2 cellular contexts compared by ENCODE assay signal in the genomic region with DNA sequence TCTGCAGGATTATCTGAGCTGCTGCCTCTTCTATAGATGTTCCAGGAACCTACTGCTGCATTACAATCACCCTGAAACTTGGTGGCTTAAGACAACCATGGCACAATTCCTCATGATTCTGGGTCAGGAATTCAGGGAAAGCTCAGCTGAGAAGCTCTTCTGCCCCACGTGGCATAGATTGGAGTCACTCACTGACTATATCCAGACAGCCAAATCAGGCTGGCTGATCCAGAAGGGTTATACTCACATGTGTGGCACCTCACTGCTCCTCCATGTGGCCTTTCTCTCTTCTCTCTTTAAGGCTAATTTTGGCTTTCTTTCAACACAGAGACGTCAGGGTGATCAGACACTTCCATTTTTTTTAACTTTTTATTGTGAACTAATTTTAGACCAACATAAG.
TF ChIP-seq lines count a peak whose summit lies in the region.

No MANE protein-coding gene starts in this region.

TF ChIP-seq in SK-N-SH treated with all-trans-retinoic acid at 6 μM for 48 hours, 23 proteins besides CTCF, POLR2A, EP300 and RAD21 (continued from another document):
- no peak for TF ChIP-seq CREB5 (CRISPR knock-in tag; IDR thresholded peaks at IDR 0.05; ENCODE audit: low read depth)
- TF ChIP-seq ISL1 (CRISPR knock-in tag; IDR thresholded peaks at IDR 0.05), result no peak
- TF ChIP-seq OSR1 (CRISPR knock-in tag; IDR thresholded peaks at IDR 0.05), result no peak
- TF ChIP-seq PATZ1 (CRISPR knock-in tag; IDR thresholded peaks at IDR 0.05; ENCODE audit: borderline replicate concordance), result no peak

TF ChIP-seq in SK-N-SH, 30 proteins besides CTCF, POLR2A, EP300 and RAD21 (continued from another document):
- no peak for TF ChIP-seq ZBTB33 (IDR thresholded peaks at IDR 0.05; ENCODE audit: borderline replicate concordance, low read depth)
- TF ChIP-seq, protein P1, sequence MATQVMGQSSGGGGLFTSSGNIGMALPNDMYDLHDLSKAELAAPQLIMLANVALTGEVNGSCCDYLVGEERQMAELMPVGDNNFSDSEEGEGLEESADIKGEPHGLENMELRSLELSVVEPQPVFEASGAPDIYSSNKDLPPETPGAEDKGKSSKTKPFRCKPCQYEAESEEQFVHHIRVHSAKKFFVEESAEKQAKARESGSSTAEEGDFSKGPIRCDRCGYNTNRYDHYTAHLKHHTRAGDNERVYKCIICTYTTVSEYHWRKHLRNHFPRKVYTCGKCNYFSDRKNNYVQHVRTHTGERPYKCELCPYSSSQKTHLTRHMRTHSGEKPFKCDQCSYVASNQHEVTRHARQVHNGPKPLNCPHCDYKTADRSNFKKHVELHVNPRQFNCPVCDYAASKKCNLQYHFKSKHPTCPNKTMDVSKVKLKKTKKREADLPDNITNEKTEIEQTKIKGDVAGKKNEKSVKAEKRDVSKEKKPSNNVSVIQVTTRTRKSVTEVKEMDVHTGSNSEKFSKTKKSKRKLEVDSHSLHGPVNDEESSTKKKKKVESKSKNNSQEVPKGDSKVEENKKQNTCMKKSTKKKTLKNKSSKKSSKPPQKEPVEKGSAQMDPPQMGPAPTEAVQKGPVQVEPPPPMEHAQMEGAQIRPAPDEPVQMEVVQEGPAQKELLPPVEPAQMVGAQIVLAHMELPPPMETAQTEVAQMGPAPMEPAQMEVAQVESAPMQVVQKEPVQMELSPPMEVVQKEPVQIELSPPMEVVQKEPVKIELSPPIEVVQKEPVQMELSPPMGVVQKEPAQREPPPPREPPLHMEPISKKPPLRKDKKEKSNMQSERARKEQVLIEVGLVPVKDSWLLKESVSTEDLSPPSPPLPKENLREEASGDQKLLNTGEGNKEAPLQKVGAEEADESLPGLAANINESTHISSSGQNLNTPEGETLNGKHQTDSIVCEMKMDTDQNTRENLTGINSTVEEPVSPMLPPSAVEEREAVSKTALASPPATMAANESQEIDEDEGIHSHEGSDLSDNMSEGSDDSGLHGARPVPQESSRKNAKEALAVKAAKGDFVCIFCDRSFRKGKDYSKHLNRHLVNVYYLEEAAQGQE (IDR thresholded peaks at IDR 0.05; ENCODE audit: low read depth, low read length), result no peak
- TF ChIP-seq YY1 (IDR thresholded peaks at IDR 0.05; ENCODE audit: low read depth), result no peak
